Comparison of ENCODE assay signal across 1 cellular context in the genomic region with DNA sequence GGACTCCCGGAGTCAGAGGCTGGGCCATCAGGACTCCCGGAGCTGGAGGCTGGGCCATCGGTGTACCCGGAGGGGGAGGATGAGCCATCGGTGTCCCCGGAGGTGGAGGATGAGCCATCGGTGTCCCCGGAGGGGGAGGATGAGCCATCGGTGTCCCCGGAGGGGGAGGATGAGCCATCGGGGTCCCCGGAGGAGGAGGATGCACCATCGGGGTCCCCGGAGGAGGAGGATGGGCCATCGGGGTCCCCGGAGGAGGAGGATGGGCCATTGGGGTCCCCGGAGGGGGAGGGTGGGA.
TF ChIP-seq lines count a peak whose summit lies in the region.

No MANE protein-coding gene starts in this region.

TF ChIP-seq in GM23338, 12 proteins besides CTCF, POLR2A, EP300 and RAD21 (continued from another document):
- TF ChIP-seq ZNF462 (CRISPR knock-in tag; IDR thresholded peaks at IDR 0.05) (no peak), EZH2phosphoT487 (IDR thresholded peaks at IDR 0.05; ENCODE audit: unreplicated experiment) (no peak), JUNB (IDR thresholded peaks at IDR 0.05; ENCODE audit: unreplicated experiment) (no peak), EZH2 (IDR thresholded peaks at IDR 0.05; ENCODE audit: low read depth, unreplicated experiment) (no peak), ZNF114 (CRISPR knock-in tag; IDR thresholded peaks at IDR 0.05) (no peak), STAT1 (IDR thresholded peaks at IDR 0.05; ENCODE audit: unreplicated experiment) (no peak), POLR2AphosphoS5 (IDR thresholded peaks at IDR 0.05; ENCODE audit: low read depth) (no peak), ETS1 (IDR thresholded peaks at IDR 0.05) (no peak), CREB1 (CRISPR knock-in tag; IDR thresholded peaks at IDR 0.05; ENCODE audit: low read depth) (no peak)
- TF ChIP-seq, protein P1, sequence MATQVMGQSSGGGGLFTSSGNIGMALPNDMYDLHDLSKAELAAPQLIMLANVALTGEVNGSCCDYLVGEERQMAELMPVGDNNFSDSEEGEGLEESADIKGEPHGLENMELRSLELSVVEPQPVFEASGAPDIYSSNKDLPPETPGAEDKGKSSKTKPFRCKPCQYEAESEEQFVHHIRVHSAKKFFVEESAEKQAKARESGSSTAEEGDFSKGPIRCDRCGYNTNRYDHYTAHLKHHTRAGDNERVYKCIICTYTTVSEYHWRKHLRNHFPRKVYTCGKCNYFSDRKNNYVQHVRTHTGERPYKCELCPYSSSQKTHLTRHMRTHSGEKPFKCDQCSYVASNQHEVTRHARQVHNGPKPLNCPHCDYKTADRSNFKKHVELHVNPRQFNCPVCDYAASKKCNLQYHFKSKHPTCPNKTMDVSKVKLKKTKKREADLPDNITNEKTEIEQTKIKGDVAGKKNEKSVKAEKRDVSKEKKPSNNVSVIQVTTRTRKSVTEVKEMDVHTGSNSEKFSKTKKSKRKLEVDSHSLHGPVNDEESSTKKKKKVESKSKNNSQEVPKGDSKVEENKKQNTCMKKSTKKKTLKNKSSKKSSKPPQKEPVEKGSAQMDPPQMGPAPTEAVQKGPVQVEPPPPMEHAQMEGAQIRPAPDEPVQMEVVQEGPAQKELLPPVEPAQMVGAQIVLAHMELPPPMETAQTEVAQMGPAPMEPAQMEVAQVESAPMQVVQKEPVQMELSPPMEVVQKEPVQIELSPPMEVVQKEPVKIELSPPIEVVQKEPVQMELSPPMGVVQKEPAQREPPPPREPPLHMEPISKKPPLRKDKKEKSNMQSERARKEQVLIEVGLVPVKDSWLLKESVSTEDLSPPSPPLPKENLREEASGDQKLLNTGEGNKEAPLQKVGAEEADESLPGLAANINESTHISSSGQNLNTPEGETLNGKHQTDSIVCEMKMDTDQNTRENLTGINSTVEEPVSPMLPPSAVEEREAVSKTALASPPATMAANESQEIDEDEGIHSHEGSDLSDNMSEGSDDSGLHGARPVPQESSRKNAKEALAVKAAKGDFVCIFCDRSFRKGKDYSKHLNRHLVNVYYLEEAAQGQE (IDR thresholded peaks at IDR 0.05; ENCODE audit: unreplicated experiment) = no peak
TF ChIP-seq in GM23338: peak in this region for 0.
